In the genomic region with DNA sequence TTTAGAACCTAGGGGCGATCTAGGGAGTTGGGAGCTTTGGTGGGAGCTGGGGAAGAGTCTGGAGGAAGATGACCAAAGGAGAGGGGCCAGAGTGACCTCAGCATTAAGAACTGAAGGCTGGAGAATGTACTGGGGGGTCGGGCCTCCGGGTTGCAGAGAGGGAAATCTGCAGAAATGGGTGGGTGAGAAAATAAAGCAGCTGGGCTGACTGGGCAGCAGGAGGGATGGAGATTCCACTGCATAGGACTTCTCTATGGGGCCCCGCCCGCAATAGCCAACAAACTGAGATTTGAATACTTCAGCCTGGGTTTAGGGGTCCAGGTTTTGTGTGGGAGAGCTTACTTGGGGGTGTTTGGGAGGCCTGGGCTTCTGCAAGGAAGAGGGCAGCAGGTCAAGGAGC, we compare ENCODE assay signal across 8 cellular contexts. TPM values are rescaled to one million over a fixed set of nuclear protein-coding genes. Genes with fewer than 3 reads are reported as not detected.
DNase-seq lines count a peak whose midpoint lies in the region; ATAC-seq and TF ChIP-seq lines count a peak whose summit lies in the region.

No MANE protein-coding gene starts in this region.

- H2BK20ac ChIP-seq in H9 (ENCODE audit: low read depth, low read length, poor library complexity, severe bottlenecking), result no peak overlapping the region

- H4K91ac ChIP-seq in H9 (ENCODE audit: insufficient read length, low read depth, low read length), result no peak overlapping the region

- CTCF ChIA-PET in AG04450 (lab: Charles Lee), result interaction anchor here (0.6 to 13.7 kb wide), 18 partner anchors 9 to 189 kb away, joined by 3 to 233 read pairs (median 7); partner anchors contain the start of genes ISG20L2, METTL25B and NES

- no peak overlapping the region for H3K23ac ChIP-seq in H9 (ENCODE audit: insufficient read length, low read depth, low read length)

- no peak overlapping the region for H2BK5ac ChIP-seq in H9 (ENCODE audit: insufficient read length, low read length)

- H3K4me3 Mint-ChIP-seq in H9 (peak overlapping the region; percentile 74 to 91), chondrocyte (ENCODE audit: unreplicated experiment) (peak overlapping the region; percentile 81), naive B cell (peak overlapping the region; percentile 2 to 94 (median 88))

- DNase-seq in AG04450 (ENCODE audit: low read depth, low spot score) (no peak), H9 (no peak), chondrocyte (ENCODE audit: low spot score) (no peak), naive B cell (no peak), NCI-H345 treated with DMSO at 0.1 percent for 48 hours (lab: John Stamatoyannopoulos, UW; ENCODE audit: unreplicated experiment) (no peak), NCI-H774 (lab: John Stamatoyannopoulos, UW) (no peak), NCI-H1092 (lab: John Stamatoyannopoulos, UW) (no peak), GF-D8 (lab: John Stamatoyannopoulos, UW) (no peak)

- H3K36me3 Mint-ChIP-seq in H9 (ENCODE audit: insufficient read depth in 1 of 3, low read depth in 3 of 3) (peaks cover 2 to 11% (median 5%) of the 10 kb centered on the region in 3 experiments; a peak in 6 of 7 replicates), chondrocyte (ENCODE audit: low read depth) (no peaks in the 10 kb centered on the region), naive B cell (no peaks in the 10 kb centered on the region)

- peak overlapping the region; percentile 57 for H3K27ac ChIP-seq in AG04450 (ENCODE audit: low read depth, low read length)
- no peak overlapping the region for H3K27ac ChIP-seq in H9 (ENCODE audit: insufficient read length, low read depth, low read length)

- no peak overlapping the region for H4K8ac ChIP-seq in H9 (replicated peaks; ENCODE audit: insufficient read length, low read depth, low read length)

- peak overlapping the region; percentile 3 for H3K9ac ChIP-seq in H9 (ENCODE audit: extremely low read depth, insufficient read length, low read length)

- H4K5ac ChIP-seq in H9 (ENCODE audit: insufficient read length, low read depth, low read length), result no peak overlapping the region

- POLR2A ChIA-PET in AG04450 (lab: Yijun Ruan, JAX), result interaction anchor here (1.0 to 4.3 kb wide), 3 partner anchors 12 to 17 kb away, joined by 4 to 18 read pairs (median 8); no protein-coding TSS in a partner anchor

- H3K4me3 ChIP-seq in AG04450 (ENCODE audit: low read depth, low read length), result no peak overlapping the region

- H3K79me2 ChIP-seq in H9 (ENCODE audit: insufficient read depth, low read length), result no peaks in the 10 kb centered on the region

- no peak overlapping the region for H3K56ac ChIP-seq in H9 (ENCODE audit: insufficient read length, low read depth, low read length)

- peak overlapping the region; percentile 39 for H3K18ac ChIP-seq in H9 (ENCODE audit: insufficient read length, low read depth, low read length)

- no peaks in the 10 kb centered on the region for H3K79me1 ChIP-seq in H9 (ENCODE audit: insufficient read depth, low read depth, low read length, poor library complexity, severe bottlenecking)

- H3K4me2 ChIP-seq in H9 (ENCODE audit: insufficient read depth, insufficient read length, low read length), result peak overlapping the region; percentile 83

- H3K27me3 Mint-ChIP-seq in H9 (ENCODE audit: low read depth), result peaks cover 32% of the 10 kb centered on the region
- H3K27me3 Mint-ChIP-seq in chondrocyte (ENCODE audit: low read depth), result no peaks in the 10 kb centered on the region
- peaks cover 17 to 36% (median 20%) of the 10 kb centered on the region in 3 donors for H3K27me3 Mint-ChIP-seq in naive B cell

- no peak overlapping the region for H2BK120ac ChIP-seq in H9 (ENCODE audit: low read depth, low read length, poor library complexity, severe bottlenecking)

- no peak overlapping the region for H2AFZ ChIP-seq in H9 (ENCODE audit: low read length)

- H3K9me3 ChIP-seq in AG04450 (ENCODE audit: control insufficient read depth, insufficient read depth, low read length) (no peaks in the 10 kb centered on the region), H9 (ENCODE audit: control insufficient read depth, low read depth, low read length) (no peaks in the 10 kb centered on the region)

- no peak for ATAC-seq in naive B cell (ENCODE audit: low read depth in 2 of 2)

- H3T11ph ChIP-seq in H9 (ENCODE audit: low read length), result no peak overlapping the region

- H3K27ac Mint-ChIP-seq in H9 (peak overlapping the region; percentile 94 to 99 (median 97)), chondrocyte (ENCODE audit: unreplicated experiment) (peak overlapping the region; percentile 87), naive B cell (peak overlapping the region in 1 of 6 donors; percentile 2)

- no peaks in the 10 kb centered on the region for H4K20me1 ChIP-seq in H9 (ENCODE audit: control insufficient read depth, insufficient read depth, insufficient read length)

- H2BK12ac ChIP-seq in H9 (ENCODE audit: insufficient read length, low read depth, low read length), result no peak overlapping the region

- WGBS in H9 (ENCODE audit: extremely low coverage, insufficient read length, low lambda C conversion rate), result no CpG with 5 or more reads among the region's 5 CpGs

- H2BK15ac ChIP-seq in H9 (ENCODE audit: low read depth, low read length), result no peak overlapping the region

- H3K9me3 Mint-ChIP-seq in H9, result no peaks in the 10 kb centered on the region; a peak in 1 of 5 replicates
- no peaks in the 10 kb centered on the region for H3K9me3 Mint-ChIP-seq in chondrocyte (ENCODE audit: low read depth)
- H3K9me3 Mint-ChIP-seq in naive B cell, result no peaks in the 10 kb centered on the region

- H3K4me1 ChIP-seq in H9 (ENCODE audit: insufficient read depth, low read length), result peaks cover 17% of the 10 kb centered on the region; the same call in 1 of the 2 replicates

- TF ChIP-seq CTCF in AG04450 (IDR thresholded peaks at IDR 0.05; ENCODE audit: low read depth, low read length) (no peak), H9 (conservative IDR thresholded peaks at IDR 0.05) (no peak), chondrocyte (IDR thresholded peaks at IDR 0.05) (no peak)

- H3K23me2 ChIP-seq in H9 (ENCODE audit: insufficient read length, low read depth, low read length, poor library complexity, severe bottlenecking), result peaks cover 39% of the 10 kb centered on the region

- H3K4me1 Mint-ChIP-seq in H9 (peaks cover 73 to 78% of the 10 kb centered on the region in 2 experiments), chondrocyte (ENCODE audit: low read depth) (peaks cover 87% of the 10 kb centered on the region), naive B cell (peaks cover 18 to 40% (median 32%) of the 10 kb centered on the region in 3 donors)

- H2AK5ac ChIP-seq in H9 (ENCODE audit: insufficient read length, low read length), result no peak overlapping the region

- peak overlapping the region; percentile 23; the same call in 1 of the 2 replicates for H3K14ac ChIP-seq in H9 (ENCODE audit: insufficient read depth, low read length)

- no peak overlapping the region for H3K4ac ChIP-seq in H9 (ENCODE audit: low read depth, low read length)

- no peaks in the 10 kb centered on the region for H3K27me3 ChIP-seq in AG04450 (ENCODE audit: control insufficient read depth, insufficient read depth, low read length)
- H3K27me3 ChIP-seq in H9 (ENCODE audit: insufficient read depth, low read length), result peaks cover 3% of the 10 kb centered on the region; the same call in 1 of the 2 replicates

RNA-seq across cellular contexts. Expression of gene CRABP2, which starts 1.6 kb away (rescaled TPM):
- polyA plus RNA-seq in AG04450 (2011; rRNA removed) (12.8 and 15.5 TPM in 2 replicates), naive B cell (ENCODE audit: low read depth in 6 of 6) (under 1 TPM in 1 of 6 donors, not detected in 5; 0.29 TPM)
- polyA minus RNA-seq in AG04450 (2011; rRNA and poly(A)+ RNA removed), result 5.4 and 5.8 TPM in 2 replicates
- total RNA-seq in H9 (2021) (180 and 184 TPM in 2 replicates), chondrocyte (88.7 to 193 TPM (median 93.5 TPM) in 3 replicates)

RNA-seq across cellular contexts. Expression of gene METTL25B, which starts 21.2 kb away (rescaled TPM):
- 7.9 and 8.3 TPM in 2 replicates for polyA plus RNA-seq in AG04450 (2011; rRNA removed)
- polyA minus RNA-seq in AG04450 (2011; rRNA and poly(A)+ RNA removed), result 6.0 and 7.1 TPM in 2 replicates
- total RNA-seq in H9 (2021), result 24.4 and 26.2 TPM in 2 replicates
- total RNA-seq in chondrocyte, result 11.4 to 17.1 TPM (median 14.1 TPM) in 3 replicates
- 10 to 100 TPM in 3 of 6 donors, 1 to 10 TPM in 3; 6.9 to 14.4 (median 9.6) TPM for polyA plus RNA-seq in naive B cell (ENCODE audit: low read depth in 6 of 6)

RNA-seq across cellular contexts. Expression of gene ISG20L2, which starts 21.5 kb away (rescaled TPM):
- 25.6 and 29.1 TPM in 2 replicates for polyA plus RNA-seq in AG04450 (2011; rRNA removed)
- 25.6 TPM in 2 replicates for polyA minus RNA-seq in AG04450 (2011; rRNA and poly(A)+ RNA removed)
- 52.4 and 57.6 TPM in 2 replicates for total RNA-seq in H9 (2021)
- 22.3 to 45.7 TPM (median 23.7 TPM) in 3 replicates for total RNA-seq in chondrocyte
- polyA plus RNA-seq in naive B cell (ENCODE audit: low read depth in 6 of 6), result 10 to 100 TPM; 14.3 to 35.0 (median 26.3) TPM

RNA-seq across cellular contexts. Expression of gene NES, which starts 29.8 kb away (rescaled TPM):
- 15.7 and 19.2 TPM in 2 replicates for polyA plus RNA-seq in AG04450 (2011; rRNA removed)
- polyA minus RNA-seq in AG04450 (2011; rRNA and poly(A)+ RNA removed), result 18.7 and 20.4 TPM in 2 replicates
- 167 and 168 TPM in 2 replicates for total RNA-seq in H9 (2021)
- total RNA-seq in chondrocyte, result 6.0 to 11.6 TPM (median 6.9 TPM) in 3 replicates
- polyA plus RNA-seq in naive B cell (ENCODE audit: low read depth in 6 of 6), result not detected

RNA-seq across cellular contexts. Expression of gene MRPL24, which starts 33.9 kb away (rescaled TPM):
- 65.5 and 80.4 TPM in 2 replicates for polyA plus RNA-seq in AG04450 (2011; rRNA removed)
- 23.8 and 25.0 TPM in 2 replicates for polyA minus RNA-seq in AG04450 (2011; rRNA and poly(A)+ RNA removed)
- 27.3 and 29.0 TPM in 2 replicates for total RNA-seq in H9 (2021)
- 38.6 to 58.3 TPM (median 40.3 TPM) in 3 replicates for total RNA-seq in chondrocyte
- polyA plus RNA-seq in naive B cell (ENCODE audit: low read depth in 6 of 6), result 100 to 1,000 TPM in 1 of 6 donors, 10 to 100 TPM in 5; 70.7 to 117 (median 76.1) TPM
